25 cellular contexts compared by ENCODE assay signal in the genomic region with DNA sequence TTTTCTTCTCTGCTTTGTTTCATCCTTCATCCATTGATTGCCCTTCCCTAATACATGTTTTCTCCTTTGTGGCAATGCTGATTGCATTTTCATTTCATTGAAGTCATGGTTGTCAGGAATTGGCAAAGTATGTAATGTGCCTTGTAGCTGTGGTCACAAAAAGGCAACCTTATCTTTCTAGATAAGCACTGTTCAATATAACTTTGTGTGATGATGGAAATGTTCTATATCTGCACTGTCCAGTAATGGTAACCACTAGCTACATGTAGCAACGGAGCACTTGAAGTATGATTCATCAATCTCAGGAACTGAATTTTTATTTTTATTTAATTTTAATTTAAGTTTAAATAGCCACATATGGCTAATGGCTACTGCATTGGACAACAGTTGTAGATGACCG.
DNase-seq lines count a peak whose midpoint lies in the region; ATAC-seq and TF ChIP-seq lines count a peak whose summit lies in the region.
"Had no signal": no experiment of that assay in that cellular context is flagged by ENCODE, and none has a peak within 500 bp of the region (broad histone marks: within the 10 kb centered on the region; RNA-seq: fewer than 3 reads in every experiment).

No MANE protein-coding gene starts in this region.

- TF ChIP-seq CTCF in cardiac muscle cell (IDR thresholded peaks at IDR 0.05; ENCODE audit: low read depth, low read length) = no peak
- TF ChIP-seq CTCF in ovary (IDR thresholded peaks at IDR 0.05) = no peak

- H3K4me1 ChIP-seq in cardiac muscle cell (ENCODE audit: low read depth) (peaks cover 32% of the 10 kb centered on the region), ovary (ENCODE audit: insufficient read depth) (no peaks in the 10 kb centered on the region)
- H3K4me1 ChIP-seq: pancreas had no signal

- intact Hi-C loops in ovary (cut with DNase I) = no loop called here

- no peaks in the 10 kb centered on the region for H3K36me3 ChIP-seq in cardiac muscle cell
- H3K36me3 ChIP-seq in ovary = no peaks in the 10 kb centered on the region
- H3K36me3 ChIP-seq: esophagus muscularis mucosa, pancreas had no signal

- no peaks in the 10 kb centered on the region for H3K9me3 ChIP-seq in cardiac muscle cell (ENCODE audit: low read depth)
- no peaks in the 10 kb centered on the region for H3K9me3 ChIP-seq in ovary
- H3K9me3 ChIP-seq: BLaER1, esophagus muscularis mucosa, pancreas, upper lobe of left lung had no signal

- TF ChIP-seq POLR2A in ovary (IDR thresholded peaks at IDR 0.05) = no peak

- TF ChIP-seq EP300 in ovary (IDR thresholded peaks at IDR 0.05) = no peak

- peaks cover 34% of the 10 kb centered on the region for H3K4me1 Mint-ChIP-seq in stimulated activated naive CD8-positive, alpha-beta T cell treated with anti-CD3 and anti-CD28 coated beads, Interleukin-15, amount 100 ng/mL, for 72 hours
- peaks cover 33% of the 10 kb centered on the region for H3K4me1 Mint-ChIP-seq in activated naive CD8-positive, alpha-beta T cell treated with anti-CD3 and anti-CD28 coated beads, Interleukin-2, amount 50 U/mL, for 24 hours

- peaks cover 4% of the 10 kb centered on the region for H3K36me3 Mint-ChIP-seq in activated naive CD8-positive, alpha-beta T cell treated with anti-CD3 and anti-CD28 coated beads, Interleukin-2, amount 50 U/mL, for 24 hours (ENCODE audit: low read depth)

- no peaks in the 10 kb centered on the region for H3K27me3 Mint-ChIP-seq in stimulated activated naive CD8-positive, alpha-beta T cell treated with anti-CD3 and anti-CD28 coated beads, Interleukin-15, amount 100 ng/mL, for 72 hours
- H3K27me3 Mint-ChIP-seq in activated naive CD8-positive, alpha-beta T cell treated with anti-CD3 and anti-CD28 coated beads, Interleukin-2, amount 50 U/mL, for 24 hours = no peaks in the 10 kb centered on the region
- H3K27me3 Mint-ChIP-seq: IgD-negative memory B cell; naive thymus-derived CD8-positive, alpha-beta T cell had no signal

- no peaks in the 10 kb centered on the region for H3K9me3 Mint-ChIP-seq in stimulated activated naive CD8-positive, alpha-beta T cell treated with anti-CD3 and anti-CD28 coated beads, Interleukin-15, amount 100 ng/mL, for 72 hours
- no peaks in the 10 kb centered on the region for H3K9me3 Mint-ChIP-seq in activated naive CD8-positive, alpha-beta T cell treated with anti-CD3 and anti-CD28 coated beads, Interleukin-2, amount 50 U/mL, for 24 hours
- H3K9me3 Mint-ChIP-seq: activated naive CD4-positive, alpha-beta T cell treated with anti-CD3 and anti-CD28 coated beads for 36 hours; activated T-cell treated with anti-CD3 and anti-CD28 coated beads, Interleukin-2, amount 50 U/mL, for 4 hours; IgD-negative memory B cell; naive thymus-derived CD8-positive, alpha-beta T cell had no signal

- no peak overlapping the region for H3K27ac Mint-ChIP-seq in stimulated activated naive CD8-positive, alpha-beta T cell treated with anti-CD3 and anti-CD28 coated beads, Interleukin-15, amount 100 ng/mL, for 72 hours
- peak overlapping the region; percentile 28 for H3K27ac Mint-ChIP-seq in activated naive CD8-positive, alpha-beta T cell treated with anti-CD3 and anti-CD28 coated beads, Interleukin-2, amount 50 U/mL, for 24 hours
- H3K27ac Mint-ChIP-seq: activated naive CD4-positive, alpha-beta T cell treated with anti-CD3 and anti-CD28 coated beads for 36 hours; IgD-negative memory B cell had no signal

- no peaks in the 10 kb centered on the region for H3K27me3 ChIP-seq in cardiac muscle cell
- no peaks in the 10 kb centered on the region for H3K27me3 ChIP-seq in ovary
- H3K27me3 ChIP-seq: BLaER1, esophagus muscularis mucosa, pancreas, upper lobe of left lung had no signal

- H3K4me3 ChIP-seq in cardiac muscle cell = no peak overlapping the region
- no peak overlapping the region for H3K4me3 ChIP-seq in ovary
- H3K4me3 ChIP-seq: BLaER1, esophagus muscularis mucosa, pancreas, upper lobe of left lung had no signal

- 86 to 89% (median 87%) methylated on average over 2 of the region's 2 CpGs for WGBS in ovary, 3 donors

- no peak for DNase-seq in stimulated activated naive CD8-positive, alpha-beta T cell treated with anti-CD3 and anti-CD28 coated beads, Interleukin-15, Interleukin-2, amounts not matched to agents 100 U/mL and 50 U/mL, for 24 hours
- no peak for DNase-seq in stimulated activated naive CD8-positive, alpha-beta T cell treated with anti-CD3 and anti-CD28 coated beads, Interleukin-15, amount 100 ng/mL, for 72 hours
- DNase-seq in activated naive CD8-positive, alpha-beta T cell treated with anti-CD3 and anti-CD28 coated beads, Interleukin-2, amount 50 U/mL, for 24 hours = no peak
- DNase-seq in cardiac muscle cell (ENCODE audit: low read depth in 1 of 2, low spot score in 1 of 2) = peak in 1 of 2 donors; percentile 55
- DNase-seq in ovary = no peak
- no peak for DNase-seq in SK-N-DZ (ENCODE audit: low spot score)
- no peak for DNase-seq in iPS-NIHi7 (ENCODE audit: extremely low spot score)
- DNase-seq in SKM-1 (lab: John Stamatoyannopoulos, UW; ENCODE audit: unreplicated experiment) = no peak
- DNase-seq: ACHN; activated CD4-positive, CD25-positive, alpha-beta regulatory T cell; activated naive CD4-positive, alpha-beta T cell treated with anti-CD3 and anti-CD28 coated beads for 36 hours; activated T-cell treated with anti-CD3 and anti-CD28 coated beads, Interleukin-2, amount 50 U/mL, for 4 hours; aorta; effector memory CD4-positive, alpha-beta T cell; left colon; naive thymus-derived CD8-positive, alpha-beta T cell; NCI-H510A; pancreas; stimulated activated CD4-positive, alpha-beta T cell treated with anti-CD3 and anti-CD28 coated beads, Interleukin-15, amount 100 ng/mL, for 24 hours; upper lobe of left lung had no signal

- peak; percentile 57 for ATAC-seq in stimulated activated naive CD8-positive, alpha-beta T cell treated with anti-CD3 and anti-CD28 coated beads, Interleukin-15, Interleukin-2, amounts not matched to agents 100 U/mL and 50 U/mL, for 24 hours
- no peak for ATAC-seq in stimulated activated naive CD8-positive, alpha-beta T cell treated with anti-CD3 and anti-CD28 coated beads, Interleukin-15, amount 100 ng/mL, for 72 hours
- no peak for ATAC-seq in activated naive CD8-positive, alpha-beta T cell treated with anti-CD3 and anti-CD28 coated beads, Interleukin-2, amount 50 U/mL, for 24 hours
- ATAC-seq: activated T-cell treated with anti-CD3 and anti-CD28 coated beads, Interleukin-2, amount 50 U/mL, for 4 hours; left colon; naive thymus-derived CD8-positive, alpha-beta T cell; Panc1; sciatic nerve had no signal

- H3K27ac ChIP-seq in cardiac muscle cell (peak overlapping the region; percentile 31), ovary (no peak overlapping the region)
- H3K27ac ChIP-seq: BLaER1, esophagus muscularis mucosa, pancreas, upper lobe of left lung had no signal

- H3K4me3 Mint-ChIP-seq in stimulated activated naive CD8-positive, alpha-beta T cell treated with anti-CD3 and anti-CD28 coated beads, Interleukin-15, amount 100 ng/mL, for 72 hours = no peak overlapping the region
- H3K4me3 Mint-ChIP-seq in activated naive CD8-positive, alpha-beta T cell treated with anti-CD3 and anti-CD28 coated beads, Interleukin-2, amount 50 U/mL, for 24 hours = no peak overlapping the region
- H3K4me3 Mint-ChIP-seq: activated naive CD4-positive, alpha-beta T cell treated with anti-CD3 and anti-CD28 coated beads for 36 hours; IgD-negative memory B cell had no signal
